Comparison of ENCODE assay signal across 16 cellular contexts in genomic region chr14:66613344-66613743, GRCh38.
DNase-seq lines count a peak whose midpoint lies in the region; ATAC-seq, FAIRE-seq and TF ChIP-seq lines count a peak whose summit lies in the region.
"Had no signal": no experiment of that assay in that cellular context is flagged by ENCODE, and none has a peak within 500 bp of the region (broad histone marks: within the 10 kb centered on the region; RNA-seq: fewer than 3 reads in every experiment).

No MANE protein-coding gene starts in this region.

- no peak for TF ChIP-seq CTCF in liver (IDR thresholded peaks at IDR 0.05; ENCODE audit: low read depth, low read length, missing input control)
- no peak for TF ChIP-seq CTCF in HepG2 (CRISPR knock-in tag; IDR thresholded peaks at IDR 0.05)
- no peak for TF ChIP-seq CTCF in right lobe of liver (IDR thresholded peaks at IDR 0.05)

- no peak for TF ChIP-seq EP300 in HepG2 (IDR thresholded peaks at IDR 0.05; ENCODE audit: low read depth in 2 of 2, low read length in 2 of 2)
- no peak for TF ChIP-seq EP300 in HepG2 (CRISPR knock-in tag; IDR thresholded peaks at IDR 0.05; ENCODE audit: borderline replicate concordance)

- peaks cover 0 to 11% (median 8%) of the 10 kb centered on the region in 4 donors for H3K4me1 ChIP-seq in liver (ENCODE audit: control insufficient read depth in 4 of 4, insufficient read depth in 4 of 4, low read length in 3 of 4)
- no peaks in the 10 kb centered on the region for H3K4me1 ChIP-seq in HepG2 (ENCODE audit: insufficient read depth, low read length)
- peaks cover 0 to 14% (median 6%) of the 10 kb centered on the region in 4 donors for H3K4me1 ChIP-seq in right lobe of liver
- H3K4me1 ChIP-seq: BLaER1 had no signal

- no TSS peak for BruUV-seq in HepG2 (replicated peaks; lab: Mats Ljungman, UMichigan)

- TF ChIP-seq POLR2A in HepG2 (IDR thresholded peaks at IDR 0.05; ENCODE audit: insufficient read depth in 1 of 2, low read depth in 2 of 2, low read length in 2 of 2), result no peak
- no peak for TF ChIP-seq POLR2A in right lobe of liver (IDR thresholded peaks at IDR 0.05)

- H3K9me3 ChIP-seq in liver (ENCODE audit: control insufficient read depth in 4 of 4, low read length in 3 of 4), result peaks cover 0 to 5% (median 0%) of the 10 kb centered on the region in 4 donors
- peaks cover 41% of the 10 kb centered on the region for H3K9me3 ChIP-seq in HepG2 (ENCODE audit: low read length)
- peaks cover 0 to 9% (median 0%) of the 10 kb centered on the region in 4 donors for H3K9me3 ChIP-seq in right lobe of liver

- FAIRE-seq in HepG2 (lab: Jason Lieb, UNC) (no peak), islet of Langerhans (lab: Jason Lieb, UNC) (peak; percentile 30)

- H3K4me3 ChIP-seq in liver (ENCODE audit: low read depth in 1 of 3, low read length in 3 of 3) (no peak overlapping the region), HepG2 (replicated peaks in 1 of 3; ENCODE audit: insufficient read depth in 1 of 3, low read depth in 2 of 3, low read length in 3 of 3) (no peak overlapping the region), right lobe of liver (no peak overlapping the region)
- H3K4me3 ChIP-seq: BLaER1, GM23248, HAP-1 had no signal

- WGBS in liver, result 40% methylated on average over 2 of the region's 2 CpGs
- 88% methylated on average over 2 of the region's 2 CpGs for WGBS in HepG2 (ENCODE audit: low lambda C conversion rate)
- WGBS in right lobe of liver (ENCODE audit: insufficient coverage, low coverage, low lambda C conversion rate, missing lambda C conversion rate), result 37% methylated on average over 2 of the region's 2 CpGs

- peak in 1 of 2 donors; percentile 12 for TF ChIP-seq RAD21 in liver (IDR thresholded peaks at IDR 0.05)
- no peak for TF ChIP-seq RAD21 in HepG2 (CRISPR knock-in tag; IDR thresholded peaks at IDR 0.05)

- ATAC-seq in HepG2 (no peak), right lobe of liver (peak; percentile 75 to 85 (median 80)), HG02885 (IDR thresholded peaks at IDR 0.05; ENCODE audit: poor library complexity, unreplicated experiment) (no peak), GM21423 (IDR thresholded peaks at IDR 0.05; ENCODE audit: unreplicated experiment) (no peak)

- no peaks in the 10 kb centered on the region for H4K20me1 ChIP-seq in HepG2 (ENCODE audit: insufficient read depth, low read length)
- H4K20me1 ChIP-seq: BLaER1 had no signal

- H3K36me3 ChIP-seq in liver (ENCODE audit: control insufficient read depth in 4 of 4, insufficient read depth in 3 of 4, low read depth in 1 of 4, low read length in 3 of 4) (no peaks in the 10 kb centered on the region), HepG2 (replicated peaks in 1 of 2; ENCODE audit: control insufficient read depth in 1 of 2, insufficient read depth in 2 of 2, low read length in 2 of 2) (no peaks in the 10 kb centered on the region), right lobe of liver (no peaks in the 10 kb centered on the region)
- H3K36me3 ChIP-seq: HAP-1 had no signal

- H3K4me2 ChIP-seq in HepG2 (ENCODE audit: low read depth, low read length), result no peak overlapping the region
- H3K4me2 ChIP-seq: BLaER1 had no signal

- in situ Hi-C loops in HepG2 (cut with HindIII; ENCODE audit: extremely low pct_ligation_motif_present, low pct_unique_long_range_greater_than_20kb), result no loop called here

- POLR2A ChIA-PET in HepG2 (lab: Yijun Ruan, JAX), result no interaction called here

- H3K27ac ChIP-seq in liver (ENCODE audit: low read depth in 1 of 2, low read length in 2 of 2) (no peak overlapping the region), HepG2 (ENCODE audit: extremely low read length, insufficient read depth, low read length) (no peak overlapping the region), right lobe of liver (no peak overlapping the region)
- H3K27ac ChIP-seq: 22Rv1, BLaER1, GM23248, HL-60 had no signal

- H3K9ac ChIP-seq in liver (ENCODE audit: low read depth in 1 of 2, low read length in 2 of 2) (no peak overlapping the region), HepG2 (ENCODE audit: insufficient read depth, low read depth, low read length) (no peak overlapping the region)
- H3K9ac ChIP-seq: BLaER1, GM23248 had no signal

- DNase-seq in HepG2 (ENCODE audit: low spot score) (no peak), right lobe of liver (no peak)
- no peak for DNase-seq in activated CD8-positive, alpha-beta memory T cell treated with anti-CD3 and anti-CD28 coated beads, Interleukin-2, amount 50 U/mL, for 48 hours
- no peak for DNase-seq in stimulated activated CD4-positive, alpha-beta T cell treated with anti-CD3 and anti-CD28 coated beads, Interleukin-2, amount 100 ng/mL, for 24 hours
- DNase-seq: CD4-positive, alpha-beta memory T cell; DMS79 treated with DMSO at 0.1 percent for 48 hours; GF-D8; GM23248 had no signal

- H3K27me3 ChIP-seq in liver (ENCODE audit: control insufficient read depth in 4 of 4, insufficient read depth in 4 of 4, low read length in 3 of 4) (no peaks in the 10 kb centered on the region), HepG2 (ENCODE audit: control insufficient read depth in 1 of 2, insufficient read depth in 2 of 2, low read length in 2 of 2) (no peaks in the 10 kb centered on the region), right lobe of liver (no peaks in the 10 kb centered on the region)
- H3K27me3 ChIP-seq: BLaER1 had no signal

- CTCF ChIA-PET in HepG2 (lab: Yijun Ruan, JAX; ENCODE audit: low intra/inter-chr PET ratio, low total read pairs), result no interaction called here

- intact Hi-C loops in HepG2 (cut with micrococcal nuclease; ENCODE audit: unreplicated experiment), result no loop called here
- intact Hi-C loops in right lobe of liver (cut with DNase I), result no loop called here

- no peak overlapping the region for H2AFZ ChIP-seq in HepG2 (ENCODE audit: low read length)
- H2AFZ ChIP-seq: GM23248 had no signal

- H3K79me2 ChIP-seq in HepG2 (ENCODE audit: insufficient read depth, low read length), result peaks cover 29% of the 10 kb centered on the region

TF ChIP-seq in liver, 16 proteins besides CTCF, POLR2A, EP300 and RAD21 (continues in another document):
- TF ChIP-seq YY1 (IDR thresholded peaks at IDR 0.05), result no peak
- TF ChIP-seq MAX (IDR thresholded peaks at IDR 0.05), result no peak
- no peak for TF ChIP-seq REST (IDR thresholded peaks at IDR 0.05)
- no peak for TF ChIP-seq SP1 (IDR thresholded peaks at IDR 0.05)
- TF ChIP-seq GABPA (IDR thresholded peaks at IDR 0.05 in 1 of 2, conservative IDR thresholded peaks at IDR 0.05 in 1 of 2), result no peak

TF ChIP-seq in HepG2, 621 proteins besides CTCF, POLR2A, EP300 and RAD21 (continues in another document):
- TF ChIP-seq DZIP1 (CRISPR knock-in tag; IDR thresholded peaks at IDR 0.05) (no peak), IRF9 (CRISPR knock-in tag; IDR thresholded peaks at IDR 0.05; ENCODE audit: borderline replicate concordance) (no peak), SCMH1 (CRISPR knock-in tag; IDR thresholded peaks at IDR 0.05; ENCODE audit: borderline replicate concordance) (no peak), ZNF263 (CRISPR knock-in tag; IDR thresholded peaks at IDR 0.05) (no peak), RFX3 (CRISPR knock-in tag; IDR thresholded peaks at IDR 0.05) (no peak)

Comparison
In these comparisons a context has a peak if more than half of its experiments do, and no peak if none do; other contexts are left out.
1. ATAC-seq: peak in right lobe of liver (4 of 4); none in HepG2 (single experiment), HG02885 (single experiment) and GM21423 (single experiment).